Comparison of ENCODE assay signal across 10 cellular contexts in genomic region chr1:116824631-116825399, GRCh38.
DNase-seq lines count a peak whose midpoint lies in the region; ATAC-seq and TF ChIP-seq lines count a peak whose summit lies in the region.
"Had no signal": no experiment of that assay in that cellular context is flagged by ENCODE, and none has a peak within 500 bp of the region (broad histone marks: within the 10 kb centered on the region; RNA-seq: fewer than 3 reads in every experiment).

No MANE protein-coding gene starts in this region.

- H3K27ac Mint-ChIP-seq in CD4-positive, alpha-beta memory T cell: peak overlapping the region in 4 of 7 donors; percentile 8 to 66 (median 28)

- ATAC-seq in HG03520 (IDR thresholded peaks at IDR 0.05; ENCODE audit: unreplicated experiment): no peak

- DNase-seq in CD4-positive, alpha-beta memory T cell: no peak
- DNase-seq in LHCN-M2 (ENCODE audit: low read depth) (peak; percentile 9), iPS-NIHi7 (ENCODE audit: extremely low spot score) (peak; percentile 41), iPS-NIHi11 (ENCODE audit: low spot score) (no peak), testis (no peak), midbrain (lab: John Stamatoyannopoulos, UW) (no peak)
- DNase-seq: activated gamma-delta T cell treated with Interleukin-2 at 50 U/mL for 16 hours, stomach had no signal

- no peak overlapping the region for H3K4me3 Mint-ChIP-seq in CD4-positive, alpha-beta memory T cell

- POLR2A ChIA-PET in CD4-positive, alpha-beta memory T cell (lab: Charles Lee; ENCODE audit: partially characterized antibody): interaction anchor here (1.7 kb wide), 1 partner anchor 86 kb away, joined by 7 read pairs; no protein-coding TSS in a partner anchor

- H3K36me3 ChIP-seq in CD4-positive, alpha-beta memory T cell (ENCODE audit: insufficient read depth, low read length): no peaks in the 10 kb centered on the region
- H3K36me3 ChIP-seq in testis (ENCODE audit: low read depth, missing control alignments): no peaks in the 10 kb centered on the region
- H3K36me3 ChIP-seq: stomach had no signal

- peaks cover 16 to 31% (median 24%) of the 10 kb centered on the region in 4 donors for H3K4me1 Mint-ChIP-seq in CD4-positive, alpha-beta memory T cell

- no peaks in the 10 kb centered on the region for H3K36me3 Mint-ChIP-seq in CD4-positive, alpha-beta memory T cell

- 73 to 76% methylated on average over 6 of the region's 6 CpGs for WGBS in testis, 2 donors

- TF ChIP-seq POLR2A in testis (IDR thresholded peaks at IDR 0.05): no peak

- no peak overlapping the region for H3K27ac ChIP-seq in CD4-positive, alpha-beta memory T cell (ENCODE audit: low read depth, low read length)
- H3K27ac ChIP-seq in VCaP (peak overlapping the region; percentile 58), testis (no peak overlapping the region)
- H3K27ac ChIP-seq: stomach had no signal

- CTCF ChIA-PET in CD4-positive, alpha-beta memory T cell (lab: Charles Lee; ENCODE audit: partially characterized antibody): interaction anchor here (1.0 to 1.4 kb wide), 2 partner anchors 8 to 100 kb away, joined by 3 read pairs; no protein-coding TSS in a partner anchor

- no peak overlapping the region for H3K4me3 ChIP-seq in CD4-positive, alpha-beta memory T cell (ENCODE audit: low read length in 2 of 2)
- H3K4me3 ChIP-seq in testis: no peak overlapping the region
- H3K4me3 ChIP-seq: stomach had no signal

- peaks cover 21% of the 10 kb centered on the region for H3K4me1 ChIP-seq in CD4-positive, alpha-beta memory T cell (ENCODE audit: insufficient read depth, low read length)
- no peaks in the 10 kb centered on the region for H3K4me1 ChIP-seq in testis
- H3K4me1 ChIP-seq: stomach had no signal

- no peak for TF ChIP-seq CTCF in VCaP (conservative IDR thresholded peaks at IDR 0.05)
- no peak for TF ChIP-seq CTCF in testis (IDR thresholded peaks at IDR 0.05)

- no peaks in the 10 kb centered on the region for H3K27me3 Mint-ChIP-seq in CD4-positive, alpha-beta memory T cell

- H3K9me3 ChIP-seq in CD4-positive, alpha-beta memory T cell (ENCODE audit: control insufficient read depth in 1 of 2, low read length in 2 of 2): no peaks in the 10 kb centered on the region
- no peaks in the 10 kb centered on the region for H3K9me3 ChIP-seq in testis
- H3K9me3 ChIP-seq: stomach had no signal

- H3K9me3 Mint-ChIP-seq in CD4-positive, alpha-beta memory T cell: peaks cover 0 to 1% (median 0%) of the 10 kb centered on the region in 8 donors

- intact Hi-C loops in CD4-positive, alpha-beta memory T cell (cut with micrococcal nuclease): no loop called here
- intact Hi-C loops in testis (cut with DNase I; ENCODE audit: low total_unique reads): no loop called here

- no peaks in the 10 kb centered on the region for H3K27me3 ChIP-seq in CD4-positive, alpha-beta memory T cell (ENCODE audit: insufficient read depth, low read length)
- H3K27me3 ChIP-seq in testis: no peaks in the 10 kb centered on the region
- H3K27me3 ChIP-seq: stomach had no signal

Comparison
In these comparisons a context has a peak if more than half of its experiments do, and no peak if none do; other contexts are left out.
1. DNase-seq: peak in LHCN-M2 (single experiment) and iPS-NIHi7 (single experiment); none in CD4-positive, alpha-beta memory T cell (0 of 5), iPS-NIHi11 (single experiment), testis (single experiment) and midbrain (single experiment).